Comparison of ENCODE assay signal across 9 cellular contexts in the genomic region with DNA sequence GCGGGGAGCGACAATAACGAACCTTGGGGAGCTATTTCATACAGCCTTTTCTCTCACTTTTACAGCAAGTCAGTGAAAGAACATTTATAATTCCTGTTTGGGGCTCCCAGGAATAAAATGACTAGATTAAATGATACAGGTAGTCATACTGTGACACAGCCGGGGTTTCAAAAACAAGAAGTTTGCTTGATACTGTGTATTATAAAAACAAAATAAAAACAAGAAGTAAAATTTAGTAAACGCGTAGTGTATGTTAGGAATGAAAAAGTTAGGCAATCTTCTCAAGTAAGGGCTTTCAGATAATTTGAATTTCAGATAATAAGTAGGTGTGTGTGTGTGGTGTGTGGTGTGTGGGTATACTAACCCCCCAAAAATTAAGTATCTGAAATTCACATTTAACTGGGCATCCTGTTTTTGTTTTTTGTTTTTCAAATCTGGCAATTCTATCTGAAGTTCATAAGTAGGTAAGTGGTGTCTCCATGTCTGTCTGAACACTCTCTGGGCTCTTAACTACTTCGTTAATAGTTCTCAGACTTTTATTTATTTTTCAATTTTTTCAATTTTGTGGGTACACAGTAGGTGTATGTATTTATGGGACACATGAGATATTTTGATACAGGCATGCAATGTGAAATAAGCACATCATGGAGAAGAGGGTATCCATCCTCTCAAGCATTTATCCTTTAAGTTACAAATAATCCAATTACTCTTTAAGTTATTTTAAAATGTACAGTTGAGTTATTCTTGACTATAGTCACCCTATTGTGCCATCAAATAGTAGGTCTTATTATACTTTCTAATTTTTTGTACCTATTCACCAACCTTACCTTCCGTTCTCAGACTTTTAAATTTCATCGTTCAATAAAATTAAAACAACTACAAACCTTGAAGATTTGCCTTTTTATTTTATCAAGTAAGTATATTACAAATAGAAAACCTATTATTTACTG. TPM values are rescaled to one million over a fixed set of nuclear protein-coding genes. Genes with fewer than 3 reads are reported as not detected.
DNase-seq lines count a peak whose midpoint lies in the region; ATAC-seq and TF ChIP-seq lines count a peak whose summit lies in the region.
"Had no signal": no experiment of that assay in that cellular context is flagged by ENCODE, and none has a peak within 500 bp of the region (broad histone marks: within the 10 kb centered on the region; RNA-seq: fewer than 3 reads in every experiment).

No MANE protein-coding gene starts in this region.

- peaks cover 32% of the 10 kb centered on the region for H3K4me1 Mint-ChIP-seq in T-helper 1 cell treated with Interleukin-12 subunit alpha and Interleukin-12 subunit beta and Interleukin-4 antibody, amounts not matched to agents 30 μg/mL and 1 μg/mL, for 36 hours (ENCODE audit: low read depth)
- peaks cover 49% of the 10 kb centered on the region for H3K4me1 Mint-ChIP-seq in activated T-helper 1 cell treated with anti-CD3 and anti-CD28 coated beads, Interleukin-12 subunit alpha, Interleukin-12 subunit beta, Interleukin-2, Interleukin-4 antibody, amounts not matched to agents 30 ng/mL and 10 ng/mL and 1 ng/mL, durations not matched to agents 14 hours and 24 hours and 36 hours (ENCODE audit: low read depth)

- intact Hi-C loops in activated T-helper 1 cell treated with anti-CD3 and anti-CD28 coated beads, Interleukin-12 subunit alpha, Interleukin-12 subunit beta, Interleukin-2, Interleukin-4 antibody, amounts not matched to agents 30 ng/mL and 10 ng/mL and 1 ng/mL, durations not matched to agents 14 hours and 24 hours and 36 hours (cut with micrococcal nuclease): loop anchor here (1.0 to 5.0 kb wide), 7 partner anchors 25 to 1395 kb away; partner anchors contain the start of genes GLI1, MBD6, MYL6B and OS9
- intact Hi-C loops in stomach (cut with DNase I; ENCODE audit: low total_unique reads): no loop called here
- intact Hi-C loops in aorta (cut with DNase I): loop anchor here in 1 of 2 donors (2.0 kb wide), 1 partner anchor 23 kb away; no protein-coding TSS in a partner anchor

- H3K36me3 Mint-ChIP-seq in T-helper 1 cell treated with Interleukin-12 subunit alpha and Interleukin-12 subunit beta and Interleukin-4 antibody, amounts not matched to agents 30 μg/mL and 1 μg/mL, for 36 hours (ENCODE audit: low read depth): peaks cover 8% of the 10 kb centered on the region
- H3K36me3 Mint-ChIP-seq in activated T-helper 1 cell treated with anti-CD3 and anti-CD28 coated beads, Interleukin-12 subunit alpha, Interleukin-12 subunit beta, Interleukin-2, Interleukin-4 antibody, amounts not matched to agents 30 ng/mL and 10 ng/mL and 1 ng/mL, durations not matched to agents 14 hours and 24 hours and 36 hours (ENCODE audit: low read depth): peaks cover 4% of the 10 kb centered on the region

- no peaks in the 10 kb centered on the region for H3K9me3 Mint-ChIP-seq in T-helper 1 cell treated with Interleukin-12 subunit alpha and Interleukin-12 subunit beta and Interleukin-4 antibody, amounts not matched to agents 30 μg/mL and 1 μg/mL, for 36 hours
- no peaks in the 10 kb centered on the region for H3K9me3 Mint-ChIP-seq in activated T-helper 1 cell treated with anti-CD3 and anti-CD28 coated beads, Interleukin-12 subunit alpha, Interleukin-12 subunit beta, Interleukin-2, Interleukin-4 antibody, amounts not matched to agents 30 ng/mL and 10 ng/mL and 1 ng/mL, durations not matched to agents 14 hours and 24 hours and 36 hours

- H3K36me3 ChIP-seq in iPS-20b (ENCODE audit: insufficient read depth, low read depth, low read length): peaks cover 10% of the 10 kb centered on the region; the same call in 1 of the 2 replicates
- peaks cover 0 to 3% (median 2%) of the 10 kb centered on the region in 4 donors for H3K36me3 ChIP-seq in stomach
- no peaks in the 10 kb centered on the region for H3K36me3 ChIP-seq in aorta (ENCODE audit: control insufficient read depth in 1 of 2, insufficient read depth in 2 of 2, low read length in 1 of 2)

- peak overlapping the region; percentile 97; the same call in 1 of the 2 replicates for H3K4me3 ChIP-seq in iPS-20b (ENCODE audit: low read length)
- H3K4me3 ChIP-seq in stomach: peak overlapping the region; percentile 86 to 100 (median 96)
- H3K4me3 ChIP-seq in aorta (ENCODE audit: low read length in 2 of 2): peak overlapping the region in 1 of 2 donors; percentile 12

- no peak overlapping the region for H3K27ac ChIP-seq in iPS-20b (ENCODE audit: low read length)
- H3K27ac ChIP-seq in stomach: peak overlapping the region in 4 of 5 donors; percentile 93 to 98 (median 96)
- no peak overlapping the region for H3K27ac ChIP-seq in aorta (ENCODE audit: low read depth in 1 of 2, low read length in 2 of 2)

- no peak for TF ChIP-seq POLR2A in stomach (IDR thresholded peaks at IDR 0.05)

- H3K9me3 ChIP-seq in iPS-20b (ENCODE audit: insufficient read depth, low read depth, low read length): no peaks in the 10 kb centered on the region
- H3K9me3 ChIP-seq in stomach: no peaks in the 10 kb centered on the region
- H3K9me3 ChIP-seq in aorta (ENCODE audit: control insufficient read depth, low read length): no peaks in the 10 kb centered on the region

- no peak for ATAC-seq in aorta (ENCODE audit: low FRiP score)

- H3K27me3 ChIP-seq in iPS-20b (ENCODE audit: insufficient read depth, low read length) (peaks cover 31% of the 10 kb centered on the region), stomach (peaks cover 0 to 32% (median 25%) of the 10 kb centered on the region in 3 donors), aorta (ENCODE audit: control insufficient read depth in 1 of 2, insufficient read depth in 2 of 2, low read length in 1 of 2) (no peaks in the 10 kb centered on the region)

- H3K9ac ChIP-seq in iPS-20b (ENCODE audit: low read depth, low read length): peak overlapping the region; percentile 95; the same call in 1 of the 2 replicates

- H3K4me3 Mint-ChIP-seq in T-helper 1 cell treated with Interleukin-12 subunit alpha and Interleukin-12 subunit beta and Interleukin-4 antibody, amounts not matched to agents 30 μg/mL and 1 μg/mL, for 36 hours: peak overlapping the region; percentile 100
- peak overlapping the region; percentile 100 for H3K4me3 Mint-ChIP-seq in activated T-helper 1 cell treated with anti-CD3 and anti-CD28 coated beads, Interleukin-12 subunit alpha, Interleukin-12 subunit beta, Interleukin-2, Interleukin-4 antibody, amounts not matched to agents 30 ng/mL and 10 ng/mL and 1 ng/mL, durations not matched to agents 14 hours and 24 hours and 36 hours

- no peak for TF ChIP-seq CTCF in stomach (IDR thresholded peaks at IDR 0.05)

- TF ChIP-seq EP300 in stomach (IDR thresholded peaks at IDR 0.05): no peak

- WGBS in stomach, 5 donors: 40 to 44% (median 40%) methylated on average over 9 of the region's 9 CpGs
- WGBS in aorta, 2 donors: 42% methylated on average over 9 of the region's 9 CpGs

- peaks cover 23% of the 10 kb centered on the region for H3K27me3 Mint-ChIP-seq in T-helper 1 cell treated with Interleukin-12 subunit alpha and Interleukin-12 subunit beta and Interleukin-4 antibody, amounts not matched to agents 30 μg/mL and 1 μg/mL, for 36 hours (ENCODE audit: low read depth)
- H3K27me3 Mint-ChIP-seq in activated T-helper 1 cell treated with anti-CD3 and anti-CD28 coated beads, Interleukin-12 subunit alpha, Interleukin-12 subunit beta, Interleukin-2, Interleukin-4 antibody, amounts not matched to agents 30 ng/mL and 10 ng/mL and 1 ng/mL, durations not matched to agents 14 hours and 24 hours and 36 hours (ENCODE audit: insufficient read depth): peaks cover 15% of the 10 kb centered on the region

- H3K4me1 ChIP-seq in iPS-20b (ENCODE audit: insufficient read depth, low read length): peaks cover 27% of the 10 kb centered on the region
- H3K4me1 ChIP-seq in stomach: peaks cover 14 to 50% (median 35%) of the 10 kb centered on the region in 4 donors
- no peaks in the 10 kb centered on the region for H3K4me1 ChIP-seq in aorta (ENCODE audit: control insufficient read depth in 1 of 2, insufficient read depth in 2 of 2, low read length in 2 of 2)

- peak overlapping the region; percentile 97 for H3K27ac Mint-ChIP-seq in T-helper 1 cell treated with Interleukin-12 subunit alpha and Interleukin-12 subunit beta and Interleukin-4 antibody, amounts not matched to agents 30 μg/mL and 1 μg/mL, for 36 hours
- H3K27ac Mint-ChIP-seq in activated T-helper 1 cell treated with anti-CD3 and anti-CD28 coated beads, Interleukin-12 subunit alpha, Interleukin-12 subunit beta, Interleukin-2, Interleukin-4 antibody, amounts not matched to agents 30 ng/mL and 10 ng/mL and 1 ng/mL, durations not matched to agents 14 hours and 24 hours and 36 hours: peak overlapping the region; percentile 97

- DNase-seq in T-helper 1 cell: no peak
- DNase-seq in activated T-helper 1 cell treated with anti-CD3 and anti-CD28 coated beads, Interleukin-12 subunit alpha, Interleukin-12 subunit beta, Interleukin-2, Interleukin-4 antibody, amounts not matched to agents 30 ng/mL and 10 ng/mL and 1 ng/mL, durations not matched to agents 14 hours and 24 hours and 36 hours (ENCODE audit: low spot score): no peak
- no peak for DNase-seq in stomach
- DNase-seq in NCI-H748 treated with DMSO at 0.1 percent for 48 hours (lab: John Stamatoyannopoulos, UW): no peak
- no peak for DNase-seq in aorta
- DNase-seq in LoVo (ENCODE audit: low spot score): no peak

RNA-seq across cellular contexts. Expression of gene DCTN2, which starts 0.6 kb away (rescaled TPM):
- total RNA-seq in activated T-helper 1 cell treated with anti-CD3 and anti-CD28 coated beads, Interleukin-12 subunit alpha, Interleukin-12 subunit beta, Interleukin-2, Interleukin-4 antibody, amounts not matched to agents 30 ng/mL and 10 ng/mL and 1 ng/mL, durations not matched to agents 14 hours and 24 hours and 36 hours: 78.6 and 83.5 TPM in 2 replicates
- total RNA-seq in stomach (100 to 1,000 TPM in 3 of 5 donors, 10 to 100 TPM in 2; 28.6 to 177 (median 102) TPM), aorta (100 to 1,000 TPM; 122 to 128 TPM)
- polyA plus RNA-seq in stomach (100 to 1,000 TPM in 2 of 3 donors, 10 to 100 TPM in 1; 90.0 to 168 (median 110) TPM), aorta (100 to 1,000 TPM; 138 to 159 TPM)

RNA-seq across cellular contexts. Expression of gene KIF5A, which starts 2.2 kb away (rescaled TPM):
- 2.4 TPM in 2 replicates for total RNA-seq in activated T-helper 1 cell treated with anti-CD3 and anti-CD28 coated beads, Interleukin-12 subunit alpha, Interleukin-12 subunit beta, Interleukin-2, Interleukin-4 antibody, amounts not matched to agents 30 ng/mL and 10 ng/mL and 1 ng/mL, durations not matched to agents 14 hours and 24 hours and 36 hours
- total RNA-seq in stomach: 1 to 10 TPM in 4 of 5 donors, not detected in 1; 1.3 to 2.3 (median 1.6) TPM
- polyA plus RNA-seq in stomach: under 1 TPM; 0.19 to 0.40 (median 0.31) TPM
- 1 to 10 TPM; 1.3 to 3.5 TPM for total RNA-seq in aorta
- under 1 TPM; 0.75 to 0.92 TPM for polyA plus RNA-seq in aorta
- total RNA-seq: myocyte had no signal

RNA-seq across cellular contexts. Expression of gene MBD6, which starts 25.0 kb away (rescaled TPM):
- 63.3 and 66.8 TPM in 2 replicates for total RNA-seq in activated T-helper 1 cell treated with anti-CD3 and anti-CD28 coated beads, Interleukin-12 subunit alpha, Interleukin-12 subunit beta, Interleukin-2, Interleukin-4 antibody, amounts not matched to agents 30 ng/mL and 10 ng/mL and 1 ng/mL, durations not matched to agents 14 hours and 24 hours and 36 hours
- 100 to 1,000 TPM in 1 of 5 donors, 10 to 100 TPM in 3, 1 to 10 TPM in 1; 4.8 to 129 (median 32.2) TPM for total RNA-seq in stomach
- 10 to 100 TPM; 23.2 to 30.9 (median 28.7) TPM for polyA plus RNA-seq in stomach
- total RNA-seq in aorta: 10 to 100 TPM; 65.0 to 77.4 TPM
- 10 to 100 TPM in 1 of 2 donors, 1 to 10 TPM in 1; 7.5 to 73.4 TPM for polyA plus RNA-seq in aorta

RNA-seq across cellular contexts. Expression of gene DDIT3, which starts 27.3 kb away (rescaled TPM):
- total RNA-seq in activated T-helper 1 cell treated with anti-CD3 and anti-CD28 coated beads, Interleukin-12 subunit alpha, Interleukin-12 subunit beta, Interleukin-2, Interleukin-4 antibody, amounts not matched to agents 30 ng/mL and 10 ng/mL and 1 ng/mL, durations not matched to agents 14 hours and 24 hours and 36 hours: 17.8 and 18.1 TPM in 2 replicates
- total RNA-seq in stomach (100 to 1,000 TPM in 1 of 5 donors, 10 to 100 TPM in 3, 1 to 10 TPM in 1; 7.5 to 159 (median 36.2) TPM), aorta (10 to 100 TPM; 24.8 to 29.0 TPM)
- polyA plus RNA-seq in stomach (10 to 100 TPM; 49.7 to 83.4 (median 68.7) TPM), aorta (10 to 100 TPM; 38.7 to 49.6 TPM)

RNA-seq across cellular contexts. Expression of gene PIP4K2C, which starts 43.4 kb away (rescaled TPM):
- total RNA-seq in activated T-helper 1 cell treated with anti-CD3 and anti-CD28 coated beads, Interleukin-12 subunit alpha, Interleukin-12 subunit beta, Interleukin-2, Interleukin-4 antibody, amounts not matched to agents 30 ng/mL and 10 ng/mL and 1 ng/mL, durations not matched to agents 14 hours and 24 hours and 36 hours: 22.8 and 25.7 TPM in 2 replicates
- total RNA-seq in stomach (100 to 1,000 TPM in 1 of 5 donors, 10 to 100 TPM in 4; 15.9 to 116 (median 46.1) TPM), aorta (10 to 100 TPM; 25.1 to 28.4 TPM)
- polyA plus RNA-seq in stomach (10 to 100 TPM; 14.1 to 39.7 (median 20.1) TPM), aorta (10 to 100 TPM; 14.5 to 27.0 TPM)

Comparison
In these comparisons a context has a peak if more than half of its experiments do, and no peak if none do; other contexts are left out.
1. H3K27ac ChIP-seq: peak in stomach (4 of 5); none in iPS-20b (single experiment) and aorta (0 of 2).